In the genomic region with DNA sequence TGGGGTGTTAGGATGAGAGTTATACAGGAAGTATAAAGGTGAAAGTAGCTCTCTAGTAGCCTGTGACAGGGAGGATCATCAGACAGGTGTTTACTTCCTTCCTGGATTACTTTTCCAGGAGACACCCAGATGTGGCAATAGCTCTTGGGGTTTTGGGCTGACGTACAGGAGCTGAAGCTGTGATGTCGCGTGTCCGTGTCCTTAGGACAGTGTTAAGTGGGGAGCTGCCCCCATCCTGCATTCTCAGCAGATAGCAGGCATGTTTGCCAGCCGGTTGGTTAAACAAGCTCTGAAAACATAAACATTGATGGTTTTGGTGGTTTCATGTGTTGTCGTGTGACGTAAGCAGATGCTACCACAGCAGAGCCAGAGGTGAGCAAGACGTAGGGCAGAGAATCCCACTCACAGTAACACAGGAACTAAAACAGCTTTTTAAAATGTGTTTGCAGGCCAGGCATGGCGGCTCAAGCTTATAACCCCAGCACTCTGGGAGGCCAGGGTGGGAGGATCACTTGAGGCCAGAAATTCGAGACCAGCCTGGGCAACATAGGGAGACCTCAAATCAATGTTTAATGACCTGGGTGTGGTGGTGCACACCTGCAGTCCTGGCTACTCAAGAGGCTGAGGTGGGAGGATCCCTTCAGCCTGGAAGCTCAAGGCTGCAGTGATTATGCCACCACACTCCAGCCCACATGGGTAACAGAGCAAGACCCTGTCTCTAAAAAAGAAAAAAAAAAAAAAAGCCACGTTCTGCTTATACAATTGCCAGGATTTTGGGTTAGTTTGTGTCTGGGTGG, we compare ENCODE assay signal across 11 cellular contexts. TPM values are rescaled to one million over a fixed set of nuclear protein-coding genes. Genes with fewer than 3 reads are reported as not detected.
A peak's percentile ranks its signal among the peaks of the same experiment; 100 is the strongest.
DNase-seq lines count a peak whose midpoint lies in the region; ATAC-seq, FAIRE-seq and TF ChIP-seq lines count a peak whose summit lies in the region.
"Had no signal": no experiment of that assay in that cellular context is flagged by ENCODE, and none has a peak within 500 bp of the region (broad histone marks: within the 10 kb centered on the region; RNA-seq: fewer than 3 reads in every experiment).

No MANE protein-coding gene starts in this region.

- H3K27me3 ChIP-seq in K562 (ENCODE audit: control insufficient read depth in 2 of 2, insufficient read depth in 2 of 2, low read length in 2 of 2) (no peaks in the 10 kb centered on the region), WERI-Rb-1 (ENCODE audit: insufficient read depth, low read depth, severe bottlenecking) (no peaks in the 10 kb centered on the region)

- no peaks in the 10 kb centered on the region for H3K9me3 ChIP-seq in HEK293 (ENCODE audit: control insufficient read depth, insufficient read depth, low read depth, low read length)
- H3K9me3 ChIP-seq in K562 (replicated peaks; ENCODE audit: control insufficient read depth, insufficient read depth, low read depth, low read length) = no peaks in the 10 kb centered on the region
- H3K9me3 ChIP-seq in WERI-Rb-1 (ENCODE audit: severe bottlenecking) = no peaks in the 10 kb centered on the region

- CTCF ChIA-PET in HEK293 (lab: Yijun Ruan, JAX) = interaction anchor here (0.6 to 2.4 kb wide), 4 partner anchors 9 to 166 kb away, joined by 3 to 15 read pairs (median 6); no protein-coding TSS in a partner anchor
- CTCF ChIA-PET in activated CD4-positive, alpha-beta memory T cell treated with anti-CD3 and anti-CD28 coated beads for 36 hours (lab: Charles Lee) = interaction anchor here (0.6 to 2.9 kb wide), 9 partner anchors 9 to 183 kb away, joined by 3 to 14 read pairs (median 3); a partner anchor contains a TSS
- CTCF ChIA-PET in K562 (lab: Yijun Ruan, JAX; ENCODE audit: low intra/inter-chr PET ratio) = no interaction called here

- intact Hi-C loops in activated CD4-positive, alpha-beta memory T cell treated with anti-CD3 and anti-CD28 coated beads for 36 hours (cut with micrococcal nuclease) = no loop called here
- intact Hi-C loops in K562 (cut with micrococcal nuclease) = no loop called here

- H3K9me3 Mint-ChIP-seq in activated CD4-positive, alpha-beta memory T cell treated with anti-CD3 and anti-CD28 coated beads for 36 hours = no peaks in the 10 kb centered on the region
- no peaks in the 10 kb centered on the region for H3K9me3 Mint-ChIP-seq in osteocyte (ENCODE audit: unreplicated experiment)

- H3K4me1 ChIP-seq in HEK293 (ENCODE audit: control insufficient read depth, insufficient read depth, low read length) = no peaks in the 10 kb centered on the region
- peaks cover 24 to 53% of the 10 kb centered on the region in 2 experiments; a peak in 4 of 5 replicates for H3K4me1 ChIP-seq in K562 (replicated peaks in 1 of 2; ENCODE audit: control insufficient read depth in 2 of 2, insufficient read depth in 2 of 2, low read length in 2 of 2)

- no peak for TF ChIP-seq RAD21 in K562 (CRISPR knock-in tag; conservative IDR thresholded peaks at IDR 0.05 in 1 of 2, IDR thresholded peaks at IDR 0.05 in 1 of 2)

- H3K36me3 ChIP-seq in HEK293 (ENCODE audit: control insufficient read depth in 2 of 2, insufficient read depth in 1 of 2, low read length in 2 of 2) (peaks cover 0 to 70% of the 10 kb centered on the region in 2 experiments; a peak in 2 of 3 replicates), K562 (ENCODE audit: control insufficient read depth, insufficient read depth, low read length) (peaks cover 85% of the 10 kb centered on the region), WERI-Rb-1 (peaks cover 3% of the 10 kb centered on the region; the same call in 1 of the 2 replicates)

- in situ Hi-C loops in K562 (cut with MboI) = no loop called here

- FAIRE-seq in K562 (lab: Jason Lieb, UNC) = peak; percentile 59

- TF ChIP-seq CTCF in HEK293 (tag by site-specific recombination; IDR thresholded peaks at IDR 0.05) = no peak
- no peak for TF ChIP-seq CTCF in K562 (IDR thresholded peaks at IDR 0.05 in 2 of 3, conservative IDR thresholded peaks at IDR 0.05 in 1 of 3; ENCODE audit: insufficient read depth in 2 of 3, low read depth in 1 of 3, low read length in 3 of 3)
- TF ChIP-seq CTCF in WERI-Rb-1 (IDR thresholded peaks at IDR 0.05; ENCODE audit: low read depth, low read length) = no peak
- TF ChIP-seq CTCF in osteocyte (IDR thresholded peaks at IDR 0.05) = no peak

- no peak overlapping the region for H2AFZ ChIP-seq in K562 (ENCODE audit: low read depth, low read length)

- ATAC-seq in K562 = no peak

- H3K27ac Mint-ChIP-seq in activated CD4-positive, alpha-beta memory T cell treated with anti-CD3 and anti-CD28 coated beads for 36 hours = peak overlapping the region; percentile 82
- no peak overlapping the region for H3K27ac Mint-ChIP-seq in osteocyte (ENCODE audit: unreplicated experiment)

- POLR2A ChIA-PET in HEK293 (lab: Yijun Ruan, JAX) = no interaction called here
- POLR2A ChIA-PET in activated CD4-positive, alpha-beta memory T cell treated with anti-CD3 and anti-CD28 coated beads for 36 hours (lab: Charles Lee) = interaction anchor here (0.7 to 1.5 kb wide), 7 partner anchors 10 to 50 kb away, joined by 3 to 8 read pairs (median 4); a partner anchor contains a TSS
- POLR2A ChIA-PET in K562 (lab: Yijun Ruan, JAX) = interaction anchor here (0.5 to 1.3 kb wide), 6 partner anchors 9 to 523 kb away, joined by 3 to 5 read pairs (median 4); a partner anchor contains a TSS

- no peak overlapping the region for H3K27ac ChIP-seq in HEK293 (ENCODE audit: extremely low read depth, low read depth, low read length)
- H3K27ac ChIP-seq in K562 (ENCODE audit: extremely low read depth, low read depth, low read length) = no peak overlapping the region
- H3K27ac ChIP-seq in WERI-Rb-1 = no peak overlapping the region

- BruUV-seq in K562 (replicated peaks; lab: Mats Ljungman, UMichigan) = no TSS peak

- H3K4me2 ChIP-seq in K562 (ENCODE audit: insufficient read depth, low read length) = no peak overlapping the region

- peaks cover 12% of the 10 kb centered on the region; the same call in 1 of the 2 replicates for H4K20me1 ChIP-seq in K562 (replicated peaks; ENCODE audit: control insufficient read depth, insufficient read depth, low read length)

- peaks cover 47% of the 10 kb centered on the region for H3K79me2 ChIP-seq in K562 (ENCODE audit: control insufficient read depth, insufficient read depth, low read length)

- no peak overlapping the region for H3K9ac ChIP-seq in K562 (ENCODE audit: insufficient read depth in 1 of 2, low read depth in 2 of 2, low read length in 2 of 2)

- WGBS in K562 (ENCODE audit: insufficient coverage, low coverage, missing lambda C conversion rate) = 92% methylated on average over 11 of the region's 11 CpGs

- DNase-seq in activated CD4-positive, alpha-beta memory T cell treated with anti-CD3 and anti-CD28 coated beads for 36 hours = peak; percentile 79
- DNase-seq in K562 (ENCODE audit: extremely low read depth in 1 of 4, low spot score in 3 of 4) = no peak
- peak in 2 of 3 donors; percentile 22 to 39 for DNase-seq in stimulated activated CD4-positive, alpha-beta T cell treated with anti-CD3 and anti-CD28 coated beads, TNF-alpha, amount 100 ng/mL, for 1 hour (ENCODE audit: low read depth in 3 of 3, low spot score in 1 of 3)
- DNase-seq in WERI-Rb-1 = no peak
- DNase-seq in NCI-H82 treated with DMSO at 0.1 percent for 48 hours (lab: John Stamatoyannopoulos, UW; ENCODE audit: unreplicated experiment) = no peak
- no peak for DNase-seq in NCI-H524 (lab: John Stamatoyannopoulos, UW)
- DNase-seq in osteocyte (ENCODE audit: extremely low spot score, unreplicated experiment) = no peak
- DNase-seq: DMS53 had no signal

- H3K4me3 Mint-ChIP-seq in activated CD4-positive, alpha-beta memory T cell treated with anti-CD3 and anti-CD28 coated beads for 36 hours = peak overlapping the region; percentile 26
- no peak overlapping the region for H3K4me3 Mint-ChIP-seq in osteocyte (ENCODE audit: unreplicated experiment)

- peaks cover 34% of the 10 kb centered on the region for H3K4me1 Mint-ChIP-seq in activated CD4-positive, alpha-beta memory T cell treated with anti-CD3 and anti-CD28 coated beads for 36 hours (ENCODE audit: low read depth)
- H3K4me1 Mint-ChIP-seq in osteocyte (ENCODE audit: unreplicated experiment) = peaks cover 10% of the 10 kb centered on the region

- no peak for TF ChIP-seq EP300 in K562 (IDR thresholded peaks at IDR 0.05; ENCODE audit: low read length)

- H3K36me3 Mint-ChIP-seq in activated CD4-positive, alpha-beta memory T cell treated with anti-CD3 and anti-CD28 coated beads for 36 hours = peaks cover 21% of the 10 kb centered on the region
- peaks cover 17% of the 10 kb centered on the region for H3K36me3 Mint-ChIP-seq in osteocyte (ENCODE audit: unreplicated experiment)

- H3K4me3 ChIP-seq in HEK293 (ENCODE audit: low read depth, low read length) (no peak overlapping the region), K562 (no peak overlapping the region), WERI-Rb-1 (ENCODE audit: low read depth, low read length) (no peak overlapping the region)

- no peaks in the 10 kb centered on the region for H3K27me3 Mint-ChIP-seq in activated CD4-positive, alpha-beta memory T cell treated with anti-CD3 and anti-CD28 coated beads for 36 hours
- no peaks in the 10 kb centered on the region for H3K27me3 Mint-ChIP-seq in osteocyte (ENCODE audit: unreplicated experiment)

- no peak for TF ChIP-seq POLR2A in K562 (conservative IDR thresholded peaks at IDR 0.05)

- peaks cover 9% of the 10 kb centered on the region for H3K9me1 ChIP-seq in K562 (ENCODE audit: control insufficient read depth, insufficient read depth, low read length)

RNA-seq across cellular contexts. Expression of a gene that starts 18.3 kb away (rescaled TPM):
- total RNA-seq in activated CD4-positive, alpha-beta memory T cell treated with anti-CD3 and anti-CD28 coated beads for 36 hours = under 1 TPM in 1 of 2 experiments, not detected in 1; 0.22 TPM
- total RNA-seq in K562 (2011; cell fraction: chromatin; rRNA removed; ENCODE audit: low replicate concordance) = not detected in 2 replicates
- not detected in 2 replicates for total RNA-seq in K562 (2011; cell fraction: nucleolus; rRNA removed)
- total RNA-seq in K562 (2011; cell fraction: nucleoplasm; rRNA removed) = not detected in 2 replicates
- total RNA-seq in K562 (2014; rRNA removed) (not detected in 2 replicates), K562 (2014; rRNA removed; fragmentation: Illumina TruSeq; extraction: Trizol) (not detected in 2 replicates), K562 (2015; rRNA removed; fragmentation: Illumina TruSeq; extraction: Trizol) (not detected in 2 replicates), K562 (2021) (not detected in 2 replicates), osteocyte (not detected in 2 replicates)
- polyA plus RNA-seq in K562 (2011; rRNA removed) (not detected in 2 replicates), K562 (2014; fragmentation: Illumina TruSeq; extraction: Trizol) (not detected in 2 replicates), K562 (2014; fragmentation: Nextera tagmentation; extraction: Ambion mirVana) (not detected), K562 (2014; rRNA removed) (not detected in 2 replicates)
- polyA plus RNA-seq in K562 (2011; cell fraction: cytosol; rRNA removed) = not detected in 2 replicates
- 0.21 TPM in 1 of 2 replicates, not detected in the other for polyA plus RNA-seq in K562 (2011; cell fraction: nucleus; rRNA removed)
- polyA plus RNA-seq in K562 (2012) = not detected in 2 replicates
- not detected in 2 replicates for polyA minus RNA-seq in K562 (2011; rRNA and poly(A)+ RNA removed)
- polyA minus RNA-seq in K562 (2011; cell fraction: cytosol; rRNA and poly(A)+ RNA removed) = not detected in 2 replicates
- not detected in 2 replicates for polyA minus RNA-seq in K562 (2011; cell fraction: nucleus; rRNA and poly(A)+ RNA removed)
- total RNA-seq: mesenteric fat pad had no signal
- polyA plus RNA-seq: adipose tissue had no signal

RNA-seq across cellular contexts. Expression of a gene that starts 30.8 kb away (rescaled TPM):
- 100 to 1,000 TPM; 262 to 265 TPM for total RNA-seq in activated CD4-positive, alpha-beta memory T cell treated with anti-CD3 and anti-CD28 coated beads for 36 hours
- 136 and 579 TPM in 2 replicates for total RNA-seq in K562 (2011; cell fraction: chromatin; rRNA removed; ENCODE audit: low replicate concordance)
- 819 and 943 TPM in 2 replicates for total RNA-seq in K562 (2011; cell fraction: nucleolus; rRNA removed)
- 427 and 435 TPM in 2 replicates for total RNA-seq in K562 (2011; cell fraction: nucleoplasm; rRNA removed)
- total RNA-seq in K562 (2014; rRNA removed) (683 and 757 TPM in 2 replicates), K562 (2014; rRNA removed; fragmentation: Illumina TruSeq; extraction: Trizol) (44.5 and 72.5 TPM in 2 replicates), K562 (2015; rRNA removed; fragmentation: Illumina TruSeq; extraction: Trizol) (196 and 239 TPM in 2 replicates), K562 (2021) (384 and 422 TPM in 2 replicates), osteocyte (51.4 and 51.8 TPM in 2 replicates)
- polyA plus RNA-seq in K562 (2011; rRNA removed) (93.0 and 157 TPM in 2 replicates), K562 (2014; fragmentation: Illumina TruSeq; extraction: Trizol) (63.5 and 240 TPM in 2 replicates), K562 (2014; fragmentation: Nextera tagmentation; extraction: Ambion mirVana) (under 1 TPM; 0.34 to 0.45 TPM), K562 (2014; rRNA removed) (519 and 579 TPM in 2 replicates)
- 366 and 963 TPM in 2 replicates for polyA plus RNA-seq in K562 (2011; cell fraction: cytosol; rRNA removed)
- polyA plus RNA-seq in K562 (2011; cell fraction: nucleus; rRNA removed) = 349 and 566 TPM in 2 replicates
- polyA plus RNA-seq in K562 (2012) = 346 and 377 TPM in 2 replicates
- 40.1 and 80.4 TPM in 2 replicates for polyA minus RNA-seq in K562 (2011; rRNA and poly(A)+ RNA removed)
- 249 and 254 TPM in 2 replicates for polyA minus RNA-seq in K562 (2011; cell fraction: cytosol; rRNA and poly(A)+ RNA removed)
- 78.6 and 83.5 TPM in 2 replicates for polyA minus RNA-seq in K562 (2011; cell fraction: nucleus; rRNA and poly(A)+ RNA removed)

RNA-seq across cellular contexts. Expression of a gene that starts 42.8 kb away (rescaled TPM):
- total RNA-seq in activated CD4-positive, alpha-beta memory T cell treated with anti-CD3 and anti-CD28 coated beads for 36 hours = 100 to 1,000 TPM; 111 to 113 TPM
- total RNA-seq in K562 (2011; cell fraction: chromatin; rRNA removed; ENCODE audit: low replicate concordance) = 321 and 787 TPM in 2 replicates
- total RNA-seq in K562 (2011; cell fraction: nucleolus; rRNA removed) = 569 and 688 TPM in 2 replicates
- 436 and 479 TPM in 2 replicates for total RNA-seq in K562 (2011; cell fraction: nucleoplasm; rRNA removed)
- total RNA-seq in K562 (2014; rRNA removed) (89.2 and 121 TPM in 2 replicates), K562 (2014; rRNA removed; fragmentation: Illumina TruSeq; extraction: Trizol) (17.6 and 26.6 TPM in 2 replicates), K562 (2015; rRNA removed; fragmentation: Illumina TruSeq; extraction: Trizol) (45.3 and 45.5 TPM in 2 replicates), K562 (2021) (126 and 141 TPM in 2 replicates), osteocyte (28.8 and 32.8 TPM in 2 replicates)
- polyA plus RNA-seq in K562 (2011; rRNA removed) (53.9 and 168 TPM in 2 replicates), K562 (2014; fragmentation: Illumina TruSeq; extraction: Trizol) (32.9 and 65.4 TPM in 2 replicates), K562 (2014; fragmentation: Nextera tagmentation; extraction: Ambion mirVana) (10 to 100 TPM; 12.2 to 15.4 TPM), K562 (2014; rRNA removed) (65.6 and 82.5 TPM in 2 replicates)
- 114 and 126 TPM in 2 replicates for polyA plus RNA-seq in K562 (2011; cell fraction: cytosol; rRNA removed)
- 587 and 718 TPM in 2 replicates for polyA plus RNA-seq in K562 (2011; cell fraction: nucleus; rRNA removed)
- polyA plus RNA-seq in K562 (2012) = 111 and 112 TPM in 2 replicates
- polyA minus RNA-seq in K562 (2011; rRNA and poly(A)+ RNA removed) = 19.0 and 22.9 TPM in 2 replicates
- polyA minus RNA-seq in K562 (2011; cell fraction: cytosol; rRNA and poly(A)+ RNA removed) = 57.7 and 136 TPM in 2 replicates
- polyA minus RNA-seq in K562 (2011; cell fraction: nucleus; rRNA and poly(A)+ RNA removed) = 78.2 and 151 TPM in 2 replicates

RNA-seq across cellular contexts. Expression of a gene that starts 49.9 kb away (rescaled TPM):
- 10 to 100 TPM; 72.0 to 72.7 TPM for total RNA-seq in activated CD4-positive, alpha-beta memory T cell treated with anti-CD3 and anti-CD28 coated beads for 36 hours
- total RNA-seq in K562 (2011; cell fraction: chromatin; rRNA removed; ENCODE audit: low replicate concordance) = 74.4 and 112 TPM in 2 replicates
- total RNA-seq in K562 (2011; cell fraction: nucleolus; rRNA removed) = 51.3 and 61.4 TPM in 2 replicates
- total RNA-seq in K562 (2011; cell fraction: nucleoplasm; rRNA removed) = 61.1 and 63.4 TPM in 2 replicates
- total RNA-seq in K562 (2014; rRNA removed) (26.9 and 35.1 TPM in 2 replicates), K562 (2014; rRNA removed; fragmentation: Illumina TruSeq; extraction: Trizol) (16.0 and 16.3 TPM in 2 replicates), K562 (2015; rRNA removed; fragmentation: Illumina TruSeq; extraction: Trizol) (31.1 and 33.9 TPM in 2 replicates), K562 (2021) (81.3 and 88.7 TPM in 2 replicates), osteocyte (49.8 and 50.2 TPM in 2 replicates)
- polyA plus RNA-seq in K562 (2011; rRNA removed) (12.5 and 15.8 TPM in 2 replicates), K562 (2014; fragmentation: Illumina TruSeq; extraction: Trizol) (60.7 and 65.3 TPM in 2 replicates), K562 (2014; fragmentation: Nextera tagmentation; extraction: Ambion mirVana) (1 to 10 TPM; 1.7 to 2.0 TPM), K562 (2014; rRNA removed) (37.1 and 49.2 TPM in 2 replicates)
- 10.1 and 15.8 TPM in 2 replicates for polyA plus RNA-seq in K562 (2011; cell fraction: cytosol; rRNA removed)
- 43.3 and 65.6 TPM in 2 replicates for polyA plus RNA-seq in K562 (2011; cell fraction: nucleus; rRNA removed)
- 57.6 and 59.2 TPM in 2 replicates for polyA plus RNA-seq in K562 (2012)
- polyA minus RNA-seq in K562 (2011; rRNA and poly(A)+ RNA removed) = 7.9 and 9.1 TPM in 2 replicates
- 23.7 and 30.6 TPM in 2 replicates for polyA minus RNA-seq in K562 (2011; cell fraction: cytosol; rRNA and poly(A)+ RNA removed)
- 17.5 and 19.1 TPM in 2 replicates for polyA minus RNA-seq in K562 (2011; cell fraction: nucleus; rRNA and poly(A)+ RNA removed)

Comparison
In these comparisons a context has a peak if more than half of its experiments do, and no peak if none do; other contexts are left out.
1. DNase-seq: peak in activated CD4-positive, alpha-beta memory T cell treated with anti-CD3 and anti-CD28 coated beads for 36 hours (single experiment) and stimulated activated CD4-positive, alpha-beta T cell treated with anti-CD3 and anti-CD28 coated beads, TNF-alpha, amount 100 ng/mL, for 1 hour (2 of 3); none in K562 (0 of 4), WERI-Rb-1 (single experiment), NCI-H82 treated with DMSO at 0.1 percent for 48 hours (single experiment), NCI-H524 (0 of 2) and osteocyte (single experiment).